ENCODE assay signal across 12 cellular contexts in the genomic region with DNA sequence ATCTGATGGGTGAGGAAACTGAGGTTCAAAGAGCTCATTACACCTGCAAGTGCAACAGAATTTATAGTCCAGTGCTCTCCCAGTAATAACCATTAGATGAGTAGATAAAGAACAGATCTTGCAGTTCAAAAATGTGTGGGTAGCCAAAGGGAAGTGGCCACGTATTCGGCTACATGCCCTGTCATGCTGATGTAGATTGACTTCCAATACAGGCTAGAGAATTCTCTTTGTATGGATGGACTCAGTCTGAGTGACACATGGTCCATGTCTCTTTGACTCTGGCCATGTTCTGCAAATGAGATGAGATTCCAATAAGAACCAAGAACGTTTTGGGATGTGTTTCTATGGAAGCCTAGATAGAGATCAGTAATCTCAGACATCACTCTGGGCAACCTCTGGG.
"Had no signal": no experiment of that assay in that cellular context is flagged by ENCODE, and none has a peak within 500 bp of the region (broad histone marks: within the 10 kb centered on the region; RNA-seq: fewer than 3 reads in every experiment).

No MANE protein-coding gene starts in this region.

- H3K9me3 Mint-ChIP-seq: activated naive CD4-positive, alpha-beta T cell treated with anti-CD3 and anti-CD28 coated beads, Interleukin-2, amount 50 U/mL, for 24 hours; central memory CD8-positive, alpha-beta T cell; immature natural killer cell; nephron progenitor cell had no signal

- H3K27ac ChIP-seq: parathyroid adenoma, tibial artery had no signal

- H3K36me3 Mint-ChIP-seq: activated naive CD4-positive, alpha-beta T cell treated with anti-CD3 and anti-CD28 coated beads, Interleukin-2, amount 50 U/mL, for 24 hours; immature natural killer cell had no signal

- H3K27me3 Mint-ChIP-seq: activated naive CD4-positive, alpha-beta T cell treated with anti-CD3 and anti-CD28 coated beads, Interleukin-2, amount 50 U/mL, for 24 hours; central memory CD8-positive, alpha-beta T cell had no signal

- H3K9ac ChIP-seq: parathyroid adenoma had no signal

- H3K27ac Mint-ChIP-seq: activated naive CD4-positive, alpha-beta T cell treated with anti-CD3 and anti-CD28 coated beads, Interleukin-2, amount 50 U/mL, for 24 hours; immature natural killer cell; nephron progenitor cell had no signal

- H3K9me3 ChIP-seq: tibial artery had no signal

- ATAC-seq: left lobe of liver had no signal

- H2AFZ ChIP-seq: parathyroid adenoma had no signal

- H3K79me2 ChIP-seq: parathyroid adenoma had no signal

- H3K4me3 Mint-ChIP-seq: activated naive CD4-positive, alpha-beta T cell treated with anti-CD3 and anti-CD28 coated beads, Interleukin-2, amount 50 U/mL, for 24 hours; central memory CD8-positive, alpha-beta T cell; immature natural killer cell; nephron progenitor cell had no signal

- DNase-seq: activated CD4-positive, alpha-beta T cell treated with anti-CD3 and anti-CD28 coated beads, Interleukin-2, amount 50 U/mL, for 1 hour; activated CD4-positive, CD25-positive, alpha-beta regulatory T cell; effector memory CD4-positive, alpha-beta T cell; immature natural killer cell; mesenchymal stem cell; nephron progenitor cell; retina; tibial artery had no signal

- H3K4me3 ChIP-seq: tibial artery had no signal

- H3K36me3 ChIP-seq: tibial artery had no signal

- H3K4me1 Mint-ChIP-seq: activated naive CD4-positive, alpha-beta T cell treated with anti-CD3 and anti-CD28 coated beads, Interleukin-2, amount 50 U/mL, for 24 hours; central memory CD8-positive, alpha-beta T cell; nephron progenitor cell had no signal

- H3K4me1 ChIP-seq: parathyroid adenoma, tibial artery had no signal
